20 cellular contexts compared by ENCODE assay signal in genomic region chr3:109413049-109413448, GRCh38.
DNase-seq lines count a peak whose midpoint lies in the region; ATAC-seq lines count a peak whose summit lies in the region.
"Had no signal": no experiment of that assay in that cellular context is flagged by ENCODE, and none has a peak within 500 bp of the region (broad histone marks: within the 10 kb centered on the region; RNA-seq: fewer than 3 reads in every experiment).

No MANE protein-coding gene starts in this region.

- in situ Hi-C loops in KBM-7 (cut with MboI; ENCODE audit: low pct_unique_long_range_greater_than_20kb, low sequenced_read_pairs): no loop called here

- intact Hi-C loops in Right ventricle myocardium inferior (cut with DNase I): no loop called here

- ATAC-seq in Right ventricle myocardium inferior (no peak), HG02610 (IDR thresholded peaks at IDR 0.05; ENCODE audit: unreplicated experiment) (no peak)
- ATAC-seq: activated CD8-positive, alpha-beta T cell treated with anti-CD3 and anti-CD28 coated beads, Interleukin-2, amount 10 ng/mL, durations not matched to agents 7 days and 5 days; heart left ventricle; mucosa of descending colon; upper lobe of right lung had no signal

- DNase-seq in COLO829 (ENCODE audit: low spot score) (peak; percentile 23), HPDE6-E6E7 (ENCODE audit: extremely low spot score) (peak; percentile 8), SW 1271 (lab: John Stamatoyannopoulos, UW) (peak; percentile 13 to 18), iris pigment epithelial cell (ENCODE audit: low read depth) (peak; percentile 52), Right ventricle myocardium inferior (ENCODE audit: missing footprints) (no peak), NCI-H2227 treated with DMSO at 0.1 percent for 48 hours (lab: John Stamatoyannopoulos, UW) (no peak), KBM-7 (no peak)
- DNase-seq: activated CD4-positive, alpha-beta T cell treated with anti-CD3 and anti-CD28 coated beads for 1 hour; activated CD8-positive, alpha-beta T cell treated with anti-CD3 and anti-CD28 coated beads, Interleukin-2, amount 10 ng/mL, durations not matched to agents 7 days and 5 days; activated naive CD4-positive, alpha-beta T cell; activated T-cell treated with anti-CD3 and anti-CD28 coated beads, Interleukin-2, amount 50 U/mL, for 1 hour; adrenal gland; heart left ventricle; immature natural killer cell; mucosa of descending colon; NCI-H1417 treated with DMSO at 0.1 percent for 48 hours; NCI-H524 treated with DMSO at 0.1 percent for 48 hours; RPMI8226; upper lobe of right lung had no signal

Comparison
In these comparisons a context has a peak if more than half of its experiments do, and no peak if none do; other contexts are left out.
1. DNase-seq: peak in COLO829 (single experiment), HPDE6-E6E7 (single experiment), SW 1271 (2 of 2) and iris pigment epithelial cell (single experiment); none in Right ventricle myocardium inferior (single experiment), NCI-H2227 treated with DMSO at 0.1 percent for 48 hours (single experiment) and KBM-7 (single experiment).